In genomic region chr4:158410272-158410671, GRCh38 we compare ENCODE assay signal across 2 cellular contexts.
TF ChIP-seq lines count a peak whose summit lies in the region.

No MANE protein-coding gene starts in this region.

TF ChIP-seq in IMR-90, 13 proteins besides CTCF, POLR2A, EP300 and RAD21 (continued from another document):
- no peak for TF ChIP-seq CEBPB (IDR thresholded peaks at IDR 0.05; ENCODE audit: low read depth, low read length)
- no peak for TF ChIP-seq SMC3 (IDR thresholded peaks at IDR 0.05; ENCODE audit: low read depth, low read length)
- TF ChIP-seq USF2 (IDR thresholded peaks at IDR 0.05; ENCODE audit: low read depth, low read length) = no peak
- TF ChIP-seq MXI1 (IDR thresholded peaks at IDR 0.05; ENCODE audit: borderline replicate concordance, low read depth, low read length) = no peak
- TF ChIP-seq MAFK (IDR thresholded peaks at IDR 0.05; ENCODE audit: low read depth, low read length) = no peak
- TF ChIP-seq NFE2L2 (IDR thresholded peaks at IDR 0.05; ENCODE audit: low read depth, low read length) = no peak
- TF ChIP-seq MAZ (IDR thresholded peaks at IDR 0.05; ENCODE audit: borderline replicate concordance, low read depth, low read length) = no peak
- no peak for TF ChIP-seq CHD1 (IDR thresholded peaks at IDR 0.05; ENCODE audit: low read depth, low read length)

TF ChIP-seq in WTC11, 78 proteins besides CTCF, POLR2A, EP300 and RAD21 (continued from another document):
- TF ChIP-seq AR (CRISPR knock-in tag; IDR thresholded peaks at IDR 0.05) = no peak
- TF ChIP-seq ELF4 (CRISPR knock-in tag; IDR thresholded peaks at IDR 0.05; ENCODE audit: low read depth) = no peak
- TF ChIP-seq ZNF512 (CRISPR knock-in tag; IDR thresholded peaks at IDR 0.05; ENCODE audit: borderline replicate concordance) = no peak
- TF ChIP-seq ATF1 (CRISPR knock-in tag; IDR thresholded peaks at IDR 0.05) = no peak
- no peak for TF ChIP-seq IRF2 (CRISPR knock-in tag; IDR thresholded peaks at IDR 0.05; ENCODE audit: borderline replicate concordance, low read depth)
- no peak for TF ChIP-seq JAZF1 (CRISPR knock-in tag; IDR thresholded peaks at IDR 0.05)
- no peak for TF ChIP-seq E2F5 (CRISPR knock-in tag; IDR thresholded peaks at IDR 0.05)
- no peak for TF ChIP-seq SOX15 (CRISPR knock-in tag; IDR thresholded peaks at IDR 0.05)
- TF ChIP-seq OVOL2 (CRISPR knock-in tag; IDR thresholded peaks at IDR 0.05; ENCODE audit: borderline replicate concordance) = no peak
- TF ChIP-seq GTF2I (CRISPR knock-in tag; conservative IDR thresholded peaks at IDR 0.05) = no peak
- no peak for TF ChIP-seq FOXP4 (CRISPR knock-in tag; IDR thresholded peaks at IDR 0.05)
- no peak for TF ChIP-seq MXD4 (CRISPR knock-in tag; IDR thresholded peaks at IDR 0.05; ENCODE audit: borderline replicate concordance)
- TF ChIP-seq FOXK1 (CRISPR knock-in tag; IDR thresholded peaks at IDR 0.05) = no peak
- TF ChIP-seq NR2C2 (CRISPR knock-in tag; IDR thresholded peaks at IDR 0.05) = no peak
- no peak for TF ChIP-seq CREB1 (CRISPR knock-in tag; IDR thresholded peaks at IDR 0.05)
- no peak for TF ChIP-seq ZSCAN18 (CRISPR knock-in tag; IDR thresholded peaks at IDR 0.05)
- TF ChIP-seq ATF2 (CRISPR knock-in tag; IDR thresholded peaks at IDR 0.05; ENCODE audit: borderline replicate concordance, low read depth) = no peak
- TF ChIP-seq ZNF121 (CRISPR knock-in tag; IDR thresholded peaks at IDR 0.05) = no peak
